8 cellular contexts compared by ENCODE assay signal in genomic region chr1:41811978-41812852, GRCh38.
A peak's percentile ranks its signal among the peaks of the same experiment; 100 is the strongest.
DNase-seq lines count a peak whose midpoint lies in the region; ATAC-seq and TF ChIP-seq lines count a peak whose summit lies in the region.

No MANE protein-coding gene starts in this region.

- H2AFZ ChIP-seq in HCT116 (ENCODE audit: low read depth, low read length, poor library complexity, severe bottlenecking) = peak overlapping the region; percentile 57

- peak; percentile 94 for ATAC-seq in HCT116
- peak; percentile 47 for ATAC-seq in memory B cell (ENCODE audit: low read depth)
- no peak for ATAC-seq in GM21515 (IDR thresholded peaks at IDR 0.05; ENCODE audit: unreplicated experiment)

- no peaks in the 10 kb centered on the region for H3K9me3 ChIP-seq in BE2C
- no peaks in the 10 kb centered on the region for H3K9me3 ChIP-seq in HCT116 (ENCODE audit: control insufficient read depth in 1 of 2, insufficient read depth in 1 of 2, low read depth in 1 of 2, low read length in 2 of 2)
- no peaks in the 10 kb centered on the region for H3K9me3 ChIP-seq in tibial artery

- BruUV-seq in HCT116 (replicated peaks; lab: Mats Ljungman, UMichigan) = no TSS peak

- H3K4me1 Mint-ChIP-seq in memory B cell = peaks cover 22% of the 10 kb centered on the region

- H4K20me1 ChIP-seq in HCT116 (ENCODE audit: insufficient read depth) = no peaks in the 10 kb centered on the region

- no peak overlapping the region for H3K4me3 Mint-ChIP-seq in memory B cell

- no peaks in the 10 kb centered on the region for H3K36me3 Mint-ChIP-seq in memory B cell

- no peak overlapping the region for H3K27ac Mint-ChIP-seq in memory B cell

- H3K4me3 ChIP-seq in BE2C (ENCODE audit: low read depth, low read length) (no peak overlapping the region), HCT116 (replicated peaks in 1 of 2; ENCODE audit: low read depth in 1 of 2, low read length in 2 of 2) (no peak overlapping the region), dorsolateral prefrontal cortex (no peak overlapping the region), tibial artery (no peak overlapping the region)

- no peaks in the 10 kb centered on the region for H3K36me3 ChIP-seq in BE2C
- no peaks in the 10 kb centered on the region for H3K36me3 ChIP-seq in HCT116 (ENCODE audit: control insufficient read depth in 1 of 2, insufficient read depth in 2 of 2, low read length in 2 of 2)
- H3K36me3 ChIP-seq in tibial artery = no peaks in the 10 kb centered on the region

- no peaks in the 10 kb centered on the region for H3K9me3 Mint-ChIP-seq in memory B cell

- peak; percentile 89 for TF ChIP-seq RAD21 in HCT116 (IDR thresholded peaks at IDR 0.05; ENCODE audit: low read depth)

- no peaks in the 10 kb centered on the region for H3K9me2 ChIP-seq in HCT116 (ENCODE audit: insufficient read depth)

- DNase-seq in BE2C (peak; percentile 32), HCT116 (ENCODE audit: low read depth, low spot score) (peak; percentile 66), NCI-H446 treated with DMSO at 0.1 percent for 48 hours (lab: John Stamatoyannopoulos, UW) (peak; percentile 37), dorsolateral prefrontal cortex (peak in 3 of 10 donors; percentile 34 to 46 (median 35)), memory B cell (ENCODE audit: low spot score in 2 of 2) (peak in 1 of 2 donors; percentile 23), tibial artery (no peak)
- peak; percentile 46 to 55 for DNase-seq in activated CD4-positive, alpha-beta T cell treated with anti-CD3 and anti-CD28 coated beads for 4 hours

- intact Hi-C loops in HCT116 (cut with micrococcal nuclease) (loop anchor here (1.0 to 5.0 kb wide), 2 partner anchors 225 to 334 kb away; no protein-coding TSS in a partner anchor), dorsolateral prefrontal cortex (cut with DNase I) (no loop called here), tibial artery (cut with DNase I; ENCODE audit: low total_unique reads) (no loop called here)

- RAD21 ChIA-PET in HCT116 (lab: Charles Lee; ENCODE audit: low non-redundant PET in 1 of 2, low total read pairs in 2 of 2, uncharacterized antibody in 2 of 2, unreplicated experiment in 2 of 2) = interaction anchor here in 1 of 2 experiments (0.5 to 1.0 kb wide), 3 partner anchors 74 to 364 kb away, joined by 3 to 7 read pairs (median 4); no protein-coding TSS in a partner anchor

- H3K27me3 ChIP-seq in BE2C (no peaks in the 10 kb centered on the region), HCT116 (ENCODE audit: insufficient read depth, low read length) (no peaks in the 10 kb centered on the region), dorsolateral prefrontal cortex (no peaks in the 10 kb centered on the region), tibial artery (no peaks in the 10 kb centered on the region)

- H3K27ac ChIP-seq in HCT116 (ENCODE audit: low read depth, low read length) (no peak overlapping the region), dorsolateral prefrontal cortex (no peak overlapping the region), tibial artery (no peak overlapping the region)

- CTCF ChIA-PET in HCT116 (lab: Charles Lee) = interaction anchor here (0.7 to 1.8 kb wide), 19 partner anchors 9 to 361 kb away, joined by 3 to 13 read pairs (median 4); no protein-coding TSS in a partner anchor

- TF ChIP-seq POLR2A in HCT116 (IDR thresholded peaks at IDR 0.05; ENCODE audit: borderline replicate concordance, extremely low read depth, insufficient read depth, insufficient read length) = no peak

- POLR2A ChIA-PET in HCT116 (lab: Charles Lee) = interaction anchor here (0.7 kb wide), 1 partner anchor 88 kb away, joined by 4 read pairs; no protein-coding TSS in a partner anchor

- peaks cover 1% of the 10 kb centered on the region for H3K27me3 Mint-ChIP-seq in memory B cell

- H3K9ac ChIP-seq in HCT116 (ENCODE audit: low read length) = no peak overlapping the region

- no peaks in the 10 kb centered on the region for H3K79me2 ChIP-seq in HCT116 (ENCODE audit: insufficient read depth, low read length)

- H3K4me1 ChIP-seq in BE2C (no peaks in the 10 kb centered on the region), HCT116 (ENCODE audit: control insufficient read depth in 1 of 2, insufficient read depth in 2 of 2, low read length in 2 of 2) (peaks cover 7 to 15% of the 10 kb centered on the region in 2 experiments; a peak in 3 of 4 replicates), tibial artery (peaks cover 0 to 4% (median 0%) of the 10 kb centered on the region in 4 donors)

- peak overlapping the region; percentile 56 for H3K4me2 ChIP-seq in HCT116 (ENCODE audit: low read length)

- TF ChIP-seq CTCF in BE2C (IDR thresholded peaks at IDR 0.05; ENCODE audit: low read depth, low read length) (peak; percentile 71), HCT116 (IDR thresholded peaks at IDR 0.05 in 2 of 3, conservative IDR thresholded peaks at IDR 0.05 in 1 of 3; ENCODE audit: borderline replicate concordance in 1 of 3, insufficient read depth in 1 of 3, low read depth in 2 of 3, low read length in 2 of 3) (peak; percentile 60 to 94 (median 91); a peak in 5 of 6 replicates), dorsolateral prefrontal cortex (IDR thresholded peaks at IDR 0.05 in 54 of 56, conservative IDR thresholded peaks at IDR 0.05 in 2 of 56; ENCODE audit: low read depth in 1 of 56, partially characterized antibody in 56 of 56) (peak in 55 of 56 donors; percentile 17 to 70 (median 51)), tibial artery (IDR thresholded peaks at IDR 0.05) (peak; percentile 13 to 27)

TF ChIP-seq in HCT116, 20 proteins besides CTCF, POLR2A, EP300 and RAD21:
- TF ChIP-seq MAX (IDR thresholded peaks at IDR 0.05) = peak; percentile 32; the same call in 1 of the 2 replicates
- TF ChIP-seq EZH2 (IDR thresholded peaks at IDR 0.05) = no peak
- no peak for TF ChIP-seq SRF (IDR thresholded peaks at IDR 0.05; ENCODE audit: low read depth)

Comparison
In these comparisons a context has a peak if more than half of its experiments do, and no peak if none do; other contexts are left out.
1. DNase-seq: peak in BE2C (single experiment), HCT116 (single experiment), NCI-H446 treated with DMSO at 0.1 percent for 48 hours (single experiment) and activated CD4-positive, alpha-beta T cell treated with anti-CD3 and anti-CD28 coated beads for 4 hours (2 of 2); none in tibial artery (0 of 2).
2. CTCF ChIP-seq: peak in every context shown above with its lines; median percentile 91 in HCT116; 71 in BE2C; 51 in dorsolateral prefrontal cortex; 20 in tibial artery.